9 cellular contexts compared by ENCODE assay signal in the genomic region with DNA sequence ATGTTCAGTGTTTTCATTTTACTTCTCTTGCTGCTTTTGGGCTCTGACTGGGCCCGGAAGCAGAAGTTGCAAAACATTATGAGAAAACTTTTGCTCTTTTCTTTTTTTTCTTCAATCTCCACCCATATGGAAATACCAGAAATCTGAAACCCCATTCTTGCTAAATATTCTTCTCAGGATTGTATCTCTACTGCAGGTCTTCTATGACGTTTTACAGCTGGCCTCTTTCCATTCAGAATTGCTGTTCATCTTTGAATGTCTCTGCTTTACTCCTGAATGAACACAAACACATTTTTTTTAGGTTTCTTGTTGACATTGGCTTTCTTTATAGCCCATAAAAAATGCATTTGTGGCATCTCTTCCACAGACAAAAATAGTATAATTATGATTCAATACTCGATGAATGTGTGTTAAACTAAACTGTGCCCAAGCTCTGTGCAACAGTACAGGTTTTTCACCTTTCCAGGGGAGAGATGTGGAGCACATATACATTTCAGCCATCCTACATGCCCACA. TPM values are rescaled to one million over a fixed set of nuclear protein-coding genes. Genes with fewer than 3 reads are reported as not detected.
DNase-seq lines count a peak whose midpoint lies in the region; ATAC-seq, FAIRE-seq and TF ChIP-seq lines count a peak whose summit lies in the region.
"Had no signal": no experiment of that assay in that cellular context is flagged by ENCODE, and none has a peak within 500 bp of the region (broad histone marks: within the 10 kb centered on the region; RNA-seq: fewer than 3 reads in every experiment).

No MANE protein-coding gene starts in this region.

- no peaks in the 10 kb centered on the region for H3K79me2 ChIP-seq in neural progenitor cell (ENCODE audit: low read depth)

- H3K4me1 Mint-ChIP-seq in neural progenitor cell: peaks cover 22% of the 10 kb centered on the region

- no peak overlapping the region for H3K27ac Mint-ChIP-seq in neural progenitor cell

- H2AFZ ChIP-seq in neural progenitor cell (replicated peaks): no peak overlapping the region

- no peaks in the 10 kb centered on the region for H3K9me3 Mint-ChIP-seq in neural progenitor cell

- H3K9me3 ChIP-seq in neural progenitor cell (ENCODE audit: low read depth): no peaks in the 10 kb centered on the region

- peaks cover under 1% of the 10 kb centered on the region for H3K4me1 ChIP-seq in neural progenitor cell

- H4K20me1 ChIP-seq in neural progenitor cell (ENCODE audit: low read depth): no peaks in the 10 kb centered on the region

- H3K36me3 ChIP-seq in neural progenitor cell: no peaks in the 10 kb centered on the region

- TF ChIP-seq CTCF in AG10803 (conservative IDR thresholded peaks at IDR 0.05; ENCODE audit: low read length): no peak
- no peak for TF ChIP-seq CTCF in neural progenitor cell (IDR thresholded peaks at IDR 0.05)

- no peaks in the 10 kb centered on the region for H3K27me3 Mint-ChIP-seq in neural progenitor cell (ENCODE audit: insufficient read depth, low read depth)

- H3K27me3 ChIP-seq in neural progenitor cell: no peaks in the 10 kb centered on the region

- ATAC-seq in HG03565 (IDR thresholded peaks at IDR 0.05; ENCODE audit: unreplicated experiment): peak; percentile 33

- H3K4me3 Mint-ChIP-seq in neural progenitor cell: no peak overlapping the region

- H3K9ac ChIP-seq in neural progenitor cell: no peak overlapping the region

- H3F3A ChIP-seq in neural progenitor cell (ENCODE audit: low read depth): no peaks in the 10 kb centered on the region

- H3K27ac ChIP-seq in neural progenitor cell: no peak overlapping the region

- no peak overlapping the region for H3K4me3 ChIP-seq in AG10803 (ENCODE audit: low read length)
- no peak overlapping the region for H3K4me3 ChIP-seq in neural progenitor cell

- DNase-seq in AG10803 (ENCODE audit: low read depth) (peak; percentile 100), GM19239 (ENCODE audit: insufficient read length, low spot score) (no peak), T-helper 22 cell (ENCODE audit: low read depth) (peak; percentile 27), glomerular visceral epithelial cell (ENCODE audit: extremely low spot score) (peak; percentile 76), inferior parietal cortex (ENCODE audit: extremely low spot score) (no peak), SHP77 (lab: John Stamatoyannopoulos, UW) (no peak), neural progenitor cell (ENCODE audit: low spot score) (no peak)

- peak; percentile 99 for FAIRE-seq in GM19239 (lab: Jason Lieb, UNC)

- no peak overlapping the region for H3K4me2 ChIP-seq in neural progenitor cell

- H3K36me3 Mint-ChIP-seq in neural progenitor cell: no peaks in the 10 kb centered on the region

RNA-seq across cellular contexts. Expression of a gene that starts 18.8 kb away (rescaled TPM):
- total RNA-seq in neural progenitor cell (ENCODE audit: low replicate concordance): not detected in 2 replicates
- total RNA-seq: pulmonary artery endothelial cell had no signal

Comparison
In these comparisons a context has a peak if more than half of its experiments do, and no peak if none do; other contexts are left out.
1. DNase-seq: peak in AG10803 (single experiment), T-helper 22 cell (single experiment) and glomerular visceral epithelial cell (single experiment); none in GM19239 (single experiment), inferior parietal cortex (single experiment), SHP77 (0 of 2) and neural progenitor cell (single experiment).